Comparison of ENCODE assay signal across 24 cellular contexts in genomic region chr7:71538210-71538609, GRCh38.
"Had no signal": no experiment of that assay in that cellular context is flagged by ENCODE, and none has a peak within 500 bp of the region (broad histone marks: within the 10 kb centered on the region; RNA-seq: fewer than 3 reads in every experiment).

No MANE protein-coding gene starts in this region.

- DNase-seq: activated CD4-positive, alpha-beta memory T cell treated with anti-CD3 and anti-CD28 coated beads for 36 hours; activated CD4-positive, alpha-beta T cell treated with anti-CD3 and anti-CD28 coated beads, Interleukin-2, amount 10 ng/mL, durations not matched to agents 7 days and 5 days; activated CD4-positive, CD25-positive, alpha-beta regulatory T cell; activated CD8-positive, alpha-beta memory T cell treated with anti-CD3 and anti-CD28 coated beads for 24 hours; activated gamma-delta T cell; activated naive CD4-positive, alpha-beta T cell treated with anti-CD3 and anti-CD28 coated beads for 36 hours; activated T-cell treated with anti-CD3 and anti-CD28 coated beads, Interleukin-2, amount 50 U/mL, for 4 hours; amygdala; MM.1S; NCI-H1417 treated with DMSO at 0.1 percent for 48 hours; NCI-H1694; NCI-H2029; NCI-H2107; NCI-H510A treated with DMSO at 0.1 percent for 48 hours; NCI-H69; NK-92 treated with Interleukin-12 subunit alpha and Interleukin-12 subunit beta, amount 100 ng/mL, for 24 hours; OCI-M1; RPMI8226; T-helper 17 cell; T-helper 9 cell had no signal

- H3K4me3 Mint-ChIP-seq: activated CD4-positive, alpha-beta memory T cell treated with anti-CD3 and anti-CD28 coated beads for 36 hours; activated CD4-positive, alpha-beta T cell treated with anti-CD3 and anti-CD28 coated beads, Interleukin-2, amount 10 ng/mL, durations not matched to agents 7 days and 5 days; activated naive CD4-positive, alpha-beta T cell treated with anti-CD3 and anti-CD28 coated beads for 36 hours; activated naive CD8-positive, alpha-beta T cell; activated T-helper 17 cell treated with anti-CD3 and anti-CD28 coated beads, Interleukin-2, amount 50 U/mL, for 72 hours; brain; central memory CD8-positive, alpha-beta T cell; T-helper 17 cell had no signal

- H3K27ac Mint-ChIP-seq: activated CD4-positive, alpha-beta memory T cell treated with anti-CD3 and anti-CD28 coated beads for 36 hours; activated CD4-positive, alpha-beta T cell treated with anti-CD3 and anti-CD28 coated beads, Interleukin-2, amount 10 ng/mL, durations not matched to agents 7 days and 5 days; activated naive CD4-positive, alpha-beta T cell treated with anti-CD3 and anti-CD28 coated beads for 36 hours; activated naive CD8-positive, alpha-beta T cell; activated T-helper 17 cell treated with anti-CD3 and anti-CD28 coated beads, Interleukin-2, amount 50 U/mL, for 72 hours; brain; T-helper 17 cell had no signal

- H3K4me1 Mint-ChIP-seq: activated CD4-positive, alpha-beta T cell treated with anti-CD3 and anti-CD28 coated beads, Interleukin-2, amount 10 ng/mL, durations not matched to agents 7 days and 5 days; activated T-helper 17 cell treated with anti-CD3 and anti-CD28 coated beads, Interleukin-2, amount 50 U/mL, for 72 hours; central memory CD8-positive, alpha-beta T cell; T-helper 17 cell had no signal

- H3K27me3 Mint-ChIP-seq: activated CD4-positive, alpha-beta memory T cell treated with anti-CD3 and anti-CD28 coated beads for 36 hours; activated CD4-positive, alpha-beta T cell treated with anti-CD3 and anti-CD28 coated beads, Interleukin-2, amount 10 ng/mL, durations not matched to agents 7 days and 5 days; activated naive CD8-positive, alpha-beta T cell; activated T-helper 17 cell treated with anti-CD3 and anti-CD28 coated beads, Interleukin-2, amount 50 U/mL, for 72 hours; brain; central memory CD8-positive, alpha-beta T cell; T-helper 17 cell had no signal

- H3K36me3 Mint-ChIP-seq: activated CD4-positive, alpha-beta memory T cell treated with anti-CD3 and anti-CD28 coated beads for 36 hours; activated naive CD8-positive, alpha-beta T cell had no signal
